ENCODE assay signal across 23 cellular contexts in genomic region chr3:145620486-145620885, GRCh38.
"Had no signal": no experiment of that assay in that cellular context is flagged by ENCODE, and none has a peak within 500 bp of the region (broad histone marks: within the 10 kb centered on the region; RNA-seq: fewer than 3 reads in every experiment).

No MANE protein-coding gene starts in this region.

- H3K9me3 ChIP-seq: colonic mucosa, esophagus muscularis mucosa, esophagus squamous epithelium, gastrocnemius medialis, gastroesophageal sphincter, heart left ventricle had no signal

- H3K27me3 ChIP-seq: colonic mucosa, dorsolateral prefrontal cortex, esophagus muscularis mucosa, esophagus squamous epithelium, foreskin keratinocyte, gastrocnemius medialis, gastroesophageal sphincter, heart left ventricle, heart right ventricle had no signal

- H3K27ac ChIP-seq: colonic mucosa, coronary artery, epithelial cell of prostate, esophagus muscularis mucosa, esophagus squamous epithelium, foreskin keratinocyte, gastrocnemius medialis, gastroesophageal sphincter, heart left ventricle, heart right ventricle had no signal

- H3K4me1 ChIP-seq: colonic mucosa, esophagus muscularis mucosa, esophagus squamous epithelium, foreskin keratinocyte, gastrocnemius medialis, gastroesophageal sphincter, heart left ventricle, heart right ventricle had no signal

- H3K36me3 ChIP-seq: colonic mucosa, esophagus muscularis mucosa, esophagus squamous epithelium, gastrocnemius medialis, gastroesophageal sphincter, heart left ventricle, heart right ventricle had no signal

- DNase-seq: colonic mucosa; cortex of kidney; dermis blood vessel endothelial cell; effector CD4-positive, alpha-beta T cell; effector CD8-positive, alpha-beta T cell; effector memory CD4-positive, alpha-beta T cell; effector memory CD8-positive, alpha-beta T cell; endodermal cell; erythroblast; esophagus squamous epithelium; foreskin keratinocyte; foreskin melanocyte; gastrocnemius medialis; glutamatergic neuron; head of caudate nucleus; heart left ventricle; heart right ventricle had no signal

- H3K4me3 ChIP-seq: colonic mucosa, coronary artery, dorsolateral prefrontal cortex, esophagus muscularis mucosa, esophagus squamous epithelium, gastrocnemius medialis, gastroesophageal sphincter, heart left ventricle, heart right ventricle had no signal

- ATAC-seq: effector memory CD8-positive, alpha-beta T cell; esophagus mucosa; foreskin keratinocyte; gastrocnemius medialis; gastroesophageal sphincter; heart left ventricle; heart right ventricle had no signal
